8 cellular contexts compared by ENCODE assay signal in genomic region chr16:81004646-81005353, GRCh38. TPM values are rescaled to one million over a fixed set of nuclear protein-coding genes. Genes with fewer than 3 reads are reported as not detected.
A peak's percentile ranks its signal among the peaks of the same experiment; 100 is the strongest.
DNase-seq lines count a peak whose midpoint lies in the region; ATAC-seq, FAIRE-seq and TF ChIP-seq lines count a peak whose summit lies in the region.

No MANE protein-coding gene starts in this region.

- H3K4me1 Mint-ChIP-seq in HFFc6 (ENCODE audit: low read depth) (peaks cover 54% of the 10 kb centered on the region), memory B cell (peaks cover 30% of the 10 kb centered on the region)

- intact Hi-C loops in Panc1 (cut with micrococcal nuclease; ENCODE audit: unreplicated experiment): loop anchor here (10.0 kb wide), 1 partner anchor 730 kb away; no protein-coding TSS in a partner anchor
- intact Hi-C loops in transverse colon (cut with DNase I; ENCODE audit: low total_unique reads): loop anchor here (10.0 kb wide), 2 partner anchors 90 to 1240 kb away; partner anchors contain the start of gene GCSH

- TF ChIP-seq EP300 in transverse colon (IDR thresholded peaks at IDR 0.05; ENCODE audit: low read depth): no peak

- no TSS peak for BruUV-seq in Panc1 (replicated peaks; lab: Mats Ljungman, UMichigan)

- H3K9me3 Mint-ChIP-seq in HFFc6 (no peaks in the 10 kb centered on the region), memory B cell (no peaks in the 10 kb centered on the region)

- H3K9me3 ChIP-seq in Panc1 (ENCODE audit: control insufficient read depth, insufficient read depth, low read depth, low read length) (no peaks in the 10 kb centered on the region), transverse colon (no peaks in the 10 kb centered on the region)

- H3K27me3 Mint-ChIP-seq in HFFc6 (ENCODE audit: insufficient read depth) (peaks cover 3% of the 10 kb centered on the region), memory B cell (no peaks in the 10 kb centered on the region)

- peak overlapping the region; percentile 86 for H3K27ac Mint-ChIP-seq in HFFc6
- peak overlapping the region; percentile 55 for H3K27ac Mint-ChIP-seq in memory B cell

- TF ChIP-seq POLR2A in transverse colon (IDR thresholded peaks at IDR 0.05): no peak

- peak; percentile 92 for TF ChIP-seq CTCF in HFFc6 (IDR thresholded peaks at IDR 0.05)
- TF ChIP-seq CTCF in Panc1 (IDR thresholded peaks at IDR 0.05): peak; percentile 68
- TF ChIP-seq CTCF in bronchial epithelial cell (IDR thresholded peaks at IDR 0.05; ENCODE audit: insufficient read depth, low read length, severe bottlenecking): peak; percentile 55
- peak; percentile 64 to 78 (median 72) for TF ChIP-seq CTCF in transverse colon (IDR thresholded peaks at IDR 0.05)

- H3K27me3 ChIP-seq in Panc1 (ENCODE audit: control insufficient read depth, insufficient read depth, low read length): no peaks in the 10 kb centered on the region
- H3K27me3 ChIP-seq in bronchial epithelial cell (ENCODE audit: control insufficient read depth, insufficient read depth, low read length): no peaks in the 10 kb centered on the region
- no peaks in the 10 kb centered on the region for H3K27me3 ChIP-seq in transverse colon

- POLR2A ChIA-PET in Panc1 (lab: Charles Lee): interaction anchor here (0.6 kb wide), 1 partner anchor 13 kb away, joined by 8 read pairs; no protein-coding TSS in a partner anchor

- H3K4me3 Mint-ChIP-seq in HFFc6 (peak overlapping the region; percentile 93), memory B cell (peak overlapping the region; percentile 79)

- DNase-seq in DMS153 (lab: John Stamatoyannopoulos, UW) (peak; percentile 7), HFFc6 (peak; percentile 68), Panc1 (ENCODE audit: low read depth, low spot score) (no peak), bronchial epithelial cell (ENCODE audit: low read depth) (peak; percentile 62), memory B cell (ENCODE audit: low spot score in 2 of 2) (peak in 1 of 2 donors; percentile 47), transverse colon (no peak)
- no peak for DNase-seq in activated CD4-positive, CD25-positive, alpha-beta regulatory T cell treated with anti-CD3 and anti-CD28 coated beads, Interleukin-2, amount 50 U/mL, for 72 hours

- in situ Hi-C loops in Panc1 (cut with HindIII; ENCODE audit: low pct_unique_long_range_greater_than_20kb, low sequenced_read_pairs) (no loop called here), transverse colon (cut with MboI; ENCODE audit: low pct_ligation_motif_present in 1 of 4, low pct_unique_long_range_greater_than_20kb in 1 of 4, low sequenced_read_pairs in 3 of 4) (loop anchor here in 1 of 4 donors (25.0 kb wide), 1 partner anchor 308 kb away; the partner anchor contains the start of gene GAN)

- 42 to 53% methylated on average over 9 to 14 of the region's 14 CpGs for WGBS in transverse colon (ENCODE audit: low coverage in 1 of 2), 2 donors

- H3K36me3 Mint-ChIP-seq in HFFc6 (ENCODE audit: low read depth): peaks cover 18% of the 10 kb centered on the region
- peaks cover 6% of the 10 kb centered on the region for H3K36me3 Mint-ChIP-seq in memory B cell

- H3K36me3 ChIP-seq in Panc1 (ENCODE audit: control insufficient read depth, insufficient read depth, low read length) (peaks cover 8% of the 10 kb centered on the region; the same call in 1 of the 2 replicates), bronchial epithelial cell (ENCODE audit: control insufficient read depth, insufficient read depth, low read length) (no peaks in the 10 kb centered on the region), transverse colon (no peaks in the 10 kb centered on the region)

- no peak for FAIRE-seq in bronchial epithelial cell (lab: Jason Lieb, UNC)

- peak overlapping the region; percentile 84 to 88 for H3K4me3 ChIP-seq in Panc1 (ENCODE audit: low read depth in 2 of 2, low read length in 2 of 2)
- H3K4me3 ChIP-seq in bronchial epithelial cell (ENCODE audit: low read depth, low read length): no peak overlapping the region
- peak overlapping the region in 1 of 4 donors; percentile 38 for H3K4me3 ChIP-seq in transverse colon

- H3K4me1 ChIP-seq in Panc1 (ENCODE audit: control insufficient read depth, insufficient read depth, low read length): peaks cover 8% of the 10 kb centered on the region
- peaks cover 4 to 29% (median 21%) of the 10 kb centered on the region in 4 donors for H3K4me1 ChIP-seq in transverse colon

- ATAC-seq in Panc1: no peak
- ATAC-seq in memory B cell (ENCODE audit: low read depth): no peak
- ATAC-seq in HG02870 (IDR thresholded peaks at IDR 0.05; ENCODE audit: unreplicated experiment): no peak

- peak overlapping the region; percentile 88 for H3K27ac ChIP-seq in Panc1 (ENCODE audit: low read length)
- H3K27ac ChIP-seq in transverse colon: peak overlapping the region; percentile 26 to 100 (median 97)

- CTCF ChIA-PET in Panc1 (lab: Charles Lee): interaction anchor here (0.8 to 1.2 kb wide), 2 partner anchors 72 to 887 kb away, joined by 3 to 4 read pairs; partner anchors contain the start of gene C16orf46

RNA-seq across cellular contexts. Expression of gene CMC2, which starts 1.9 kb away (rescaled TPM):
- 10 to 100 TPM; 64.7 to 82.7 (median 74.8) TPM for total RNA-seq in HFFc6 (2021; fragmentation: NEBNext Ultra II Directional; extraction: Animal tissue kit (Norgen Biotek cat#: 25700))
- total RNA-seq in Panc1 (2021; ENCODE audit: unreplicated experiment) (82.0 TPM), bronchial epithelial cell (25.0 and 72.2 TPM in 2 replicates), transverse colon (10 to 100 TPM in 3 of 4 donors, 1 to 10 TPM in 1; 2.8 to 42.9 (median 29.8) TPM)
- 60.1 TPM for polyA plus RNA-seq in Panc1 (2012; ENCODE audit: insufficient read length)

RNA-seq across cellular contexts. Expression of gene CENPN, which starts 2.2 kb away (rescaled TPM):
- 10 to 100 TPM; 32.3 to 52.3 (median 50.8) TPM for total RNA-seq in HFFc6 (2021; fragmentation: NEBNext Ultra II Directional; extraction: Animal tissue kit (Norgen Biotek cat#: 25700))
- total RNA-seq in Panc1 (2021; ENCODE audit: unreplicated experiment) (56.6 TPM), bronchial epithelial cell (3.9 and 8.6 TPM in 2 replicates), transverse colon (10 to 100 TPM in 2 of 4 donors, 1 to 10 TPM in 2; 4.9 to 12.7 (median 8.5) TPM)
- polyA plus RNA-seq in Panc1 (2012; ENCODE audit: insufficient read length): 22.7 TPM

RNA-seq across cellular contexts. Expression of gene ATMIN, which starts 30.8 kb away (rescaled TPM):
- 10 to 100 TPM; 24.3 to 35.6 (median 29.7) TPM for total RNA-seq in HFFc6 (2021; fragmentation: NEBNext Ultra II Directional; extraction: Animal tissue kit (Norgen Biotek cat#: 25700))
- total RNA-seq in Panc1 (2021; ENCODE audit: unreplicated experiment) (28.4 TPM), bronchial epithelial cell (41.3 and 42.5 TPM in 2 replicates), transverse colon (10 to 100 TPM; 24.7 to 86.0 (median 35.5) TPM)
- polyA plus RNA-seq in Panc1 (2012; ENCODE audit: insufficient read length): 14.1 TPM

Comparison
In these comparisons a context has a peak if more than half of its experiments do, and no peak if none do; other contexts are left out.
1. DNase-seq: peak in DMS153 (single experiment), HFFc6 (single experiment) and bronchial epithelial cell (single experiment); none in Panc1 (single experiment), transverse colon (single experiment) and activated CD4-positive, CD25-positive, alpha-beta regulatory T cell treated with anti-CD3 and anti-CD28 coated beads, Interleukin-2, amount 50 U/mL, for 72 hours (single experiment).
2. Peak in every context shown above with its lines, with median percentiles within 50 percentile points of each other: CTCF ChIP-seq.